23 cellular contexts compared by ENCODE assay signal in the genomic region with DNA sequence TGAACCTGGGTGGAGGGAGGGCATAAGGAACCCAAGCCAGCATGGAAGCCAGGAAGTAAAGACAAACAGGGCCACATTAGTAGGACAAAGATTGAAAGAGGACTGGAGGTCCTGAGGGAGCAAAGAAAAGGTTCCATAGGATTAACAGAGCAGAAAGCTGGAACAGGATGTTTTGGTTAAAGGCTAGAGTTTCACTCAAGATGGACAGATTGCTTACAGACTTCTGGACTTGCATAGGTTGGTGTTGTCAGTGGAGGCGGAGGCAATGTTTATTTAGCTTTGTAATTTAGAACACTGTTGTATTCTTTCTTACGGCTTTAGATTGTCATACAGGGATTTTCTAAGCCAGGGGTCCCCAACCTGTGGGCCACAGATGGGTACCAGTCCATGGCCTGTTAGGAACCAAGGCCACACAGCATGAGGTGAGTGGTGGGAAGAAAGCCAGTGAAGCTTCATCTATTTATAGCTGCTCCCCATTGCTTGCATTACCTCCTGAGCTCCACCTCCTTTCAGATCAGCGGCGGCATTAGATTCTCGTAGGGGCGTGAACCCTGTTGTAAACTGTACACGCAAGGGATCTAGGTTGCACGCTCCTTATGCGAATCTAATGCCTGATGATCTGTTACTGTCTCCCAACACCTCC.
"Had no signal": no experiment of that assay in that cellular context is flagged by ENCODE, and none has a peak within 500 bp of the region (broad histone marks: within the 10 kb centered on the region; RNA-seq: fewer than 3 reads in every experiment).

No MANE protein-coding gene starts in this region.

- H3K9me3 ChIP-seq: esophagus squamous epithelium, left lung, ovary, right lobe of liver, testis had no signal

- ATAC-seq: activated naive CD8-positive, alpha-beta T cell treated with anti-CD3 and anti-CD28 coated beads, Interleukin-2, amount 50 U/mL, for 24 hours; effector memory CD8-positive, alpha-beta T cell; foreskin keratinocyte; left lung; naive thymus-derived CD4-positive, alpha-beta T cell; stimulated activated memory B cell treated with anti-CD40 and anti-IgM and Interleukin-4, amounts not matched to agents 10 μg/mL and 1 μg/mL and 100 μg/mL, for 72 hours had no signal

- DNase-seq: activated CD4-positive, alpha-beta T cell treated with anti-CD3 and anti-CD28 coated beads for 1 hour; activated CD8-positive, alpha-beta memory T cell treated with anti-CD3 and anti-CD28 coated beads for 24 hours; activated CD8-positive, alpha-beta memory T cell treated with anti-CD3 and anti-CD28 coated beads, Interleukin-2, amount 50 U/mL, for 48 hours; activated effector memory CD4-positive, alpha-beta T cell treated with Interleukin-2 at 50 U/mL for 16 hours; activated naive CD4-positive, alpha-beta T cell treated with anti-CD3 and anti-CD28 coated beads, Interleukin-2, amount 10 ng/mL, durations not matched to agents 7 days and 5 days; activated naive CD8-positive, alpha-beta T cell treated with anti-CD3 and anti-CD28 coated beads, Interleukin-2, amount 50 U/mL, for 24 hours; activated T-cell treated with anti-CD3 and anti-CD28 coated beads, Interleukin-2, amount 50 U/mL, for 48 hours; aorta; brain microvascular endothelial cell; effector memory CD8-positive, alpha-beta T cell; esophagus squamous epithelium; foreskin keratinocyte; hippocampal formation; left lung; naive thymus-derived CD4-positive, alpha-beta T cell; small intestine; stimulated activated CD4-positive, alpha-beta T cell treated with anti-CD3 and anti-CD28 coated beads, Interleukin-4, amount 100 ng/mL, for 4 hours; T-helper 2 cell had no signal

- H3K27ac ChIP-seq: brain microvascular endothelial cell, foreskin keratinocyte, left lung, ovary, testis, VCaP had no signal

- H3K36me3 ChIP-seq: ovary had no signal

- H3K4me1 ChIP-seq: foreskin keratinocyte had no signal

- H3K4me3 ChIP-seq: esophagus squamous epithelium, left lung, ovary, right lobe of liver, testis had no signal

- H3K27me3 ChIP-seq: brain microvascular endothelial cell, esophagus squamous epithelium, foreskin keratinocyte, left lung, ovary, right lobe of liver, testis had no signal
